In genomic region chr1:65119951-65120350, GRCh38 we compare ENCODE assay signal across 26 cellular contexts. TPM values are rescaled to one million over a fixed set of nuclear protein-coding genes. Genes with fewer than 3 reads are reported as not detected.
DNase-seq lines count a peak whose midpoint lies in the region; ATAC-seq and TF ChIP-seq lines count a peak whose summit lies in the region.
"Had no signal": no experiment of that assay in that cellular context is flagged by ENCODE, and none has a peak within 500 bp of the region (broad histone marks: within the 10 kb centered on the region; RNA-seq: fewer than 3 reads in every experiment).

No MANE protein-coding gene starts in this region.

- TF ChIP-seq CTCF in SK-N-SH (IDR thresholded peaks at IDR 0.05) (no peak), PC-3 (conservative IDR thresholded peaks at IDR 0.05; ENCODE audit: low read depth, low read length) (no peak), foreskin fibroblast (IDR thresholded peaks at IDR 0.05; ENCODE audit: low read depth, low read length) (no peak), hepatocyte (IDR thresholded peaks at IDR 0.05; ENCODE audit: poor library complexity) (no peak)

- H3F3A ChIP-seq in SK-N-SH (replicated peaks; ENCODE audit: insufficient read depth) (no peaks in the 10 kb centered on the region), PC-3 (ENCODE audit: low read length, unreplicated experiment) (no peaks in the 10 kb centered on the region)

- BruUV-seq in PC-3 (replicated peaks; lab: Mats Ljungman, UMichigan) = no TSS peak

- H3K9ac ChIP-seq in SK-N-SH (no peak overlapping the region), PC-3 (ENCODE audit: low read length) (no peak overlapping the region)

- DNase-seq in SK-N-SH (no peak), PC-3 (peak; percentile 14), foreskin fibroblast (peak; percentile 6 to 33), HuH-7 (ENCODE audit: low spot score) (no peak), OCI-M1 (lab: John Stamatoyannopoulos, UW) (no peak), NOMO-1 treated with DMSO at 0.1 percent for 48 hours (lab: John Stamatoyannopoulos, UW; ENCODE audit: unreplicated experiment) (no peak), hepatocyte (ENCODE audit: low spot score) (no peak)
- DNase-seq: activated B cell treated with CpG ODN at 0.5 μM for 24 hours; activated CD4-positive, alpha-beta T cell treated with anti-CD3 and anti-CD28 coated beads, Interleukin-2, amount 10 ng/mL, durations not matched to agents 7 days and 5 days; AML-193; anterior cingulate cortex; CD4-positive, alpha-beta T cell; cortex of kidney; effector memory CD4-positive, alpha-beta T cell; NCI-H1092 treated with DMSO at 0.1 percent for 48 hours; NCI-H187; RPMI8226; sigmoid colon; stimulated activated CD4-positive, alpha-beta T cell treated with anti-CD3 and anti-CD28 coated beads, Interleukin-4, amount 100 ng/mL, for 24 hours; T-helper 1 cell had no signal

- no peaks in the 10 kb centered on the region for H3K9me2 ChIP-seq in SK-N-SH
- H3K9me2 ChIP-seq in PC-3 (replicated peaks; ENCODE audit: low read length) = no peaks in the 10 kb centered on the region
- no peaks in the 10 kb centered on the region for H3K9me2 ChIP-seq in hepatocyte (replicated peaks; ENCODE audit: insufficient read depth)

- H3K4me1 ChIP-seq in SK-N-SH (ENCODE audit: control insufficient read depth in 1 of 2, insufficient read depth in 2 of 2, low read depth in 1 of 2, low read length in 1 of 2) (no peaks in the 10 kb centered on the region), PC-3 (ENCODE audit: insufficient read depth, low read length) (no peaks in the 10 kb centered on the region), hepatocyte (ENCODE audit: insufficient read depth) (no peaks in the 10 kb centered on the region)
- H3K4me1 ChIP-seq: sigmoid colon, SJSA1 had no signal

- H3K79me2 ChIP-seq in SK-N-SH (ENCODE audit: insufficient read depth) (no peaks in the 10 kb centered on the region), PC-3 (ENCODE audit: low read length) (no peaks in the 10 kb centered on the region), hepatocyte (no peaks in the 10 kb centered on the region)

- POLR2A ChIA-PET in SK-N-SH (lab: Yijun Ruan, JAX) = interaction anchor here (0.8 kb wide), 1 partner anchor 85 kb away, joined by 5 read pairs; no protein-coding TSS in a partner anchor
- POLR2A ChIA-PET in PC-3 (lab: Charles Lee; ENCODE audit: unreplicated experiment) = no interaction called here

- H3K4me3 ChIP-seq in SK-N-SH (ENCODE audit: low read depth in 2 of 2, low read length in 1 of 2) = no peak overlapping the region
- no peak overlapping the region for H3K4me3 ChIP-seq in PC-3 (ENCODE audit: low read length)
- no peak overlapping the region for H3K4me3 ChIP-seq in foreskin fibroblast (ENCODE audit: low read depth in 1 of 2, low read length in 2 of 2)
- no peak overlapping the region for H3K4me3 ChIP-seq in hepatocyte
- H3K4me3 ChIP-seq: lung, sigmoid colon, SJSA1 had no signal

- no peak overlapping the region for H2AFZ ChIP-seq in SK-N-SH (ENCODE audit: low read depth)
- no peak overlapping the region for H2AFZ ChIP-seq in PC-3 (ENCODE audit: low read length)
- H2AFZ ChIP-seq in hepatocyte = no peak overlapping the region

- no peak overlapping the region for H3K4me2 ChIP-seq in SK-N-SH
- no peak overlapping the region for H3K4me2 ChIP-seq in PC-3 (ENCODE audit: low read length)
- H3K4me2 ChIP-seq in hepatocyte = no peak overlapping the region

- H3K27ac ChIP-seq in SK-N-SH (ENCODE audit: low read depth in 2 of 2, low read length in 1 of 2) (no peak overlapping the region), PC-3 (ENCODE audit: low read length) (no peak overlapping the region), hepatocyte (no peak overlapping the region)
- H3K27ac ChIP-seq: 22Rv1, sigmoid colon, SJSA1 had no signal

- CTCF ChIA-PET in SK-N-SH (lab: Yijun Ruan, JAX) = no interaction called here
- CTCF ChIA-PET in PC-3 (lab: Charles Lee) = no interaction called here

- H3K36me3 ChIP-seq in SK-N-SH (replicated peaks in 1 of 2; ENCODE audit: control insufficient read depth in 1 of 2, insufficient read depth in 2 of 2, low read length in 1 of 2) = no peaks in the 10 kb centered on the region
- H3K36me3 ChIP-seq in PC-3 (ENCODE audit: low read depth, low read length) = no peaks in the 10 kb centered on the region
- H3K36me3 ChIP-seq in hepatocyte (replicated peaks; ENCODE audit: insufficient read depth, low read depth) = no peaks in the 10 kb centered on the region
- H3K36me3 ChIP-seq: sigmoid colon, SJSA1 had no signal

- no peaks in the 10 kb centered on the region for H3K27me3 ChIP-seq in SK-N-SH (ENCODE audit: insufficient read depth)
- no peaks in the 10 kb centered on the region for H3K27me3 ChIP-seq in PC-3 (ENCODE audit: low read length)
- H3K27me3 ChIP-seq in hepatocyte = no peaks in the 10 kb centered on the region
- H3K27me3 ChIP-seq: sigmoid colon, SJSA1 had no signal

- intact Hi-C loops in PC-3 (cut with micrococcal nuclease) = no loop called here

- ATAC-seq in SK-N-SH treated with all-trans-retinoic acid at 6 μM for 48 hours (0 out of 3 replicates have a peak, but pooled peaks have one; percentile 25), PC-3 (no peak)
- ATAC-seq: activated naive CD4-positive, alpha-beta T cell treated with anti-CD3 and anti-CD28 coated beads, Interleukin-2, amount 50 U/mL, for 72 hours; natural killer cell treated with Interleukin-12 subunit alpha and Interleukin-12 subunit beta and Interleukin-15 and Interleukin-18, amount 100 ng/mL, for 72 hours had no signal

- no peak for TF ChIP-seq EP300 in SK-N-SH (IDR thresholded peaks at IDR 0.05; ENCODE audit: borderline replicate concordance in 1 of 2, low read depth in 1 of 2, low read length in 1 of 2)

- no peak for TF ChIP-seq RAD21 in SK-N-SH (IDR thresholded peaks at IDR 0.05; ENCODE audit: low read length)

- H3K9me3 ChIP-seq in SK-N-SH = no peaks in the 10 kb centered on the region
- H3K9me3 ChIP-seq in PC-3 (ENCODE audit: low read length) = no peaks in the 10 kb centered on the region
- H3K9me3 ChIP-seq in hepatocyte (ENCODE audit: low read depth) = no peaks in the 10 kb centered on the region
- H3K9me3 ChIP-seq: sigmoid colon, SJSA1 had no signal

- no peaks in the 10 kb centered on the region for H4K20me1 ChIP-seq in SK-N-SH (ENCODE audit: insufficient read depth)
- no peaks in the 10 kb centered on the region for H4K20me1 ChIP-seq in PC-3 (ENCODE audit: low read length)
- no peaks in the 10 kb centered on the region for H4K20me1 ChIP-seq in hepatocyte (ENCODE audit: insufficient read depth, poor library complexity, severe bottlenecking)

- 54% methylated on average over 4 of the region's 4 CpGs for WGBS in SK-N-SH (ENCODE audit: low lambda C conversion rate)
- 82% methylated on average over 4 of the region's 4 CpGs for WGBS in hepatocyte (ENCODE audit: low lambda C conversion rate, missing lambda C conversion rate)

TF ChIP-seq in SK-N-SH treated with all-trans-retinoic acid at 6 μM for 48 hours, 23 proteins besides CTCF, POLR2A, EP300 and RAD21 (continues in another document):
- no peak for TF ChIP-seq RARB (CRISPR knock-in tag; IDR thresholded peaks at IDR 0.05)
- TF ChIP-seq ESRRG (CRISPR knock-in tag; IDR thresholded peaks at IDR 0.05) = no peak
- TF ChIP-seq GLIS3 (CRISPR knock-in tag; IDR thresholded peaks at IDR 0.05) = no peak
- no peak for TF ChIP-seq TCF4 (CRISPR knock-in tag; IDR thresholded peaks at IDR 0.05; ENCODE audit: borderline replicate concordance)
- no peak for TF ChIP-seq ZFP30 (CRISPR knock-in tag; IDR thresholded peaks at IDR 0.05)
- no peak for TF ChIP-seq CREB5 (CRISPR knock-in tag; IDR thresholded peaks at IDR 0.05; ENCODE audit: low read depth)
- no peak for TF ChIP-seq ISL1 (CRISPR knock-in tag; IDR thresholded peaks at IDR 0.05)

TF ChIP-seq in SK-N-SH, 30 proteins besides CTCF, POLR2A, EP300 and RAD21 (continues in another document):
- no peak for TF ChIP-seq GATA2 (CRISPR knock-in tag; IDR thresholded peaks at IDR 0.05)
- TF ChIP-seq IRF3 (IDR thresholded peaks at IDR 0.05; ENCODE audit: low read depth, low read length) = no peak
- no peak for TF ChIP-seq SMC3 (IDR thresholded peaks at IDR 0.05; ENCODE audit: low read depth, low read length)
- TF ChIP-seq USF1 (IDR thresholded peaks at IDR 0.05; ENCODE audit: borderline replicate concordance, low read depth) = no peak
- no peak for TF ChIP-seq RXRA (IDR thresholded peaks at IDR 0.05; ENCODE audit: borderline replicate concordance, low read depth)
- TF ChIP-seq ZBTB33 (IDR thresholded peaks at IDR 0.05; ENCODE audit: borderline replicate concordance, low read depth) = no peak

RNA-seq across cellular contexts. Expression of gene AK4, which starts 28.1 kb away (rescaled TPM):
- polyA plus RNA-seq in SK-N-SH (2012; rRNA removed) (6.4 and 8.8 TPM in 2 replicates), hepatocyte (50.5 and 61.5 TPM in 2 replicates)
- 9.0 and 11.1 TPM in 2 replicates for polyA plus RNA-seq in SK-N-SH (2012; cell fraction: cytosol; rRNA removed)
- polyA plus RNA-seq in SK-N-SH (2012; cell fraction: nucleus; rRNA removed) = 1.8 and 4.7 TPM in 2 replicates
- total RNA-seq in PC-3 (2014; rRNA removed) (70.4 and 98.9 TPM in 2 replicates), hepatocyte (76.1 and 82.7 TPM in 2 replicates)

Comparison
In these comparisons a context has a peak if more than half of its experiments do, and no peak if none do; other contexts are left out.
1. DNase-seq: peak in PC-3 (single experiment) and foreskin fibroblast (2 of 2); none in SK-N-SH (single experiment), HuH-7 (single experiment), OCI-M1 (single experiment), NOMO-1 treated with DMSO at 0.1 percent for 48 hours (single experiment) and hepatocyte (single experiment).